ENCODE assay signal across 8 cellular contexts in genomic region chr16:57795431-57795878, GRCh38. TPM values are rescaled to one million over a fixed set of nuclear protein-coding genes. Genes with fewer than 3 reads are reported as not detected.
A peak's percentile ranks its signal among the peaks of the same experiment; 100 is the strongest.
DNase-seq lines count a peak whose midpoint lies in the region; ATAC-seq lines count a peak whose summit lies in the region.

No MANE protein-coding gene starts in this region.

- in situ Hi-C loops in KBM-7 (cut with MboI; ENCODE audit: low pct_unique_long_range_greater_than_20kb, low sequenced_read_pairs), result no loop called here

- peaks cover 3% of the 10 kb centered on the region for H3K36me3 ChIP-seq in mesendoderm (ENCODE audit: control insufficient read depth, insufficient read depth, low read length)

- peak overlapping the region; percentile 76 for H3K56ac ChIP-seq in mesendoderm (ENCODE audit: low read length)

- WGBS in mesendoderm (ENCODE audit: extremely low coverage, insufficient coverage, low lambda C conversion rate), result no CpG with 5 or more reads among the region's 9 CpGs

- H3K27me3 ChIP-seq in mesendoderm (ENCODE audit: insufficient read depth, low read length, poor library complexity), result no peaks in the 10 kb centered on the region

- no peak overlapping the region for H3K18ac ChIP-seq in mesendoderm (ENCODE audit: low read length)

- no peak overlapping the region for H3K4me3 ChIP-seq in mesendoderm (ENCODE audit: low read length)

- DNase-seq in activated naive CD4-positive, alpha-beta T cell treated with Interleukin-2 at 50 U/mL for 16 hours, result peak; percentile 38
- no peak for DNase-seq in activated naive CD4-positive, alpha-beta T cell treated with anti-CD3 and anti-CD28 coated beads, Interleukin-2, amount 50 U/mL, for 16 hours
- DNase-seq in KBM-7, result peak; percentile 62
- DNase-seq in RKO (ENCODE audit: low spot score), result peak; percentile 50
- DNase-seq in cerebellar cortex (ENCODE audit: low spot score), result peak; percentile 68
- peak; percentile 90 for DNase-seq in mesendoderm

- no peak overlapping the region for H3K4ac ChIP-seq in mesendoderm (ENCODE audit: low read depth, low read length)

- no peak overlapping the region for H2BK5ac ChIP-seq in mesendoderm (ENCODE audit: low read length)

- H4K5ac ChIP-seq in mesendoderm (ENCODE audit: low read length), result no peak overlapping the region

- H3K79me1 ChIP-seq in mesendoderm (ENCODE audit: low read length), result peaks cover 9% of the 10 kb centered on the region

- H4K8ac ChIP-seq in mesendoderm (ENCODE audit: low read depth, low read length), result no peak overlapping the region

- ATAC-seq in HG02588 (IDR thresholded peaks at IDR 0.05; ENCODE audit: unreplicated experiment) (no peak), GM18867 (IDR thresholded peaks at IDR 0.05; ENCODE audit: unreplicated experiment) (no peak)

- H2BK120ac ChIP-seq in mesendoderm (ENCODE audit: low read depth, low read length), result no peak overlapping the region

- H3K79me2 ChIP-seq in mesendoderm (ENCODE audit: control insufficient read depth, insufficient read depth, low read length), result peaks cover 3% of the 10 kb centered on the region

- H3K27ac ChIP-seq in mesendoderm (ENCODE audit: low read depth, low read length), result no peak overlapping the region

- no peak overlapping the region for H3K23ac ChIP-seq in mesendoderm (ENCODE audit: low read length)

- H3K4me2 ChIP-seq in mesendoderm (ENCODE audit: low read length), result no peak overlapping the region

- H2BK15ac ChIP-seq in mesendoderm (replicated peaks; ENCODE audit: low read depth), result no peak overlapping the region

- peak overlapping the region; percentile 34 for H3K9ac ChIP-seq in mesendoderm (ENCODE audit: low read length)

- H3K4me1 ChIP-seq in mesendoderm (ENCODE audit: control insufficient read depth, low read depth, low read length), result peaks cover 28% of the 10 kb centered on the region

- no peak overlapping the region for H2AK5ac ChIP-seq in mesendoderm (ENCODE audit: low read length)

RNA-seq across cellular contexts. Expression of gene KIFC3, which starts 6.8 kb away (rescaled TPM):
- polyA plus RNA-seq in mesendoderm (2013, experiment 1 of 2), result 13.8 TPM
- 14.1 TPM for polyA plus RNA-seq in mesendoderm (2013, experiment 2 of 2)

RNA-seq across cellular contexts. Expression of gene KATNB1, which starts 59.9 kb away (rescaled TPM):
- polyA plus RNA-seq in mesendoderm (2013, experiment 1 of 2), result 30.2 TPM
- 30.1 TPM for polyA plus RNA-seq in mesendoderm (2013, experiment 2 of 2)
